ENCODE assay signal across 1 cellular context in the genomic region with DNA sequence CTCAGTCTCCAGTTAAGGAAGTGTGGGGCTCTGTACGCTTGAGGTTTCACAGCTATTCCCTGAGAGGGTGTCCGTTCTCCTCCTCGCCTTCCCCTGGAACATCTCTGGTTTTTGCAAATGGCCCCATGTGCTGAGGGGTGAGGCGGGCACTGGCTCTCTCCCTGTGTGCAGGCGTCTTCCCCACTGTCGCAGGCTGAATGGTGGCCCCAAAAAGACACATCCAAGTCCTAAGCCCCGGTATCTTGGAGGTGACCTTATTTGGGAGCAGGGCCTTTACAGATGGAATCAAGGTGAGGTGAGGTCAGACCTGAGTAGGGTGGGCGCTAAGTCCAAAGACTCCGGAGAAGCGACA.
TF ChIP-seq lines count a peak whose summit lies in the region.

No MANE protein-coding gene starts in this region.

TF ChIP-seq in GM23338, 12 proteins besides CTCF, POLR2A, EP300 and RAD21 (continued from another document):
- TF ChIP-seq, protein P1, sequence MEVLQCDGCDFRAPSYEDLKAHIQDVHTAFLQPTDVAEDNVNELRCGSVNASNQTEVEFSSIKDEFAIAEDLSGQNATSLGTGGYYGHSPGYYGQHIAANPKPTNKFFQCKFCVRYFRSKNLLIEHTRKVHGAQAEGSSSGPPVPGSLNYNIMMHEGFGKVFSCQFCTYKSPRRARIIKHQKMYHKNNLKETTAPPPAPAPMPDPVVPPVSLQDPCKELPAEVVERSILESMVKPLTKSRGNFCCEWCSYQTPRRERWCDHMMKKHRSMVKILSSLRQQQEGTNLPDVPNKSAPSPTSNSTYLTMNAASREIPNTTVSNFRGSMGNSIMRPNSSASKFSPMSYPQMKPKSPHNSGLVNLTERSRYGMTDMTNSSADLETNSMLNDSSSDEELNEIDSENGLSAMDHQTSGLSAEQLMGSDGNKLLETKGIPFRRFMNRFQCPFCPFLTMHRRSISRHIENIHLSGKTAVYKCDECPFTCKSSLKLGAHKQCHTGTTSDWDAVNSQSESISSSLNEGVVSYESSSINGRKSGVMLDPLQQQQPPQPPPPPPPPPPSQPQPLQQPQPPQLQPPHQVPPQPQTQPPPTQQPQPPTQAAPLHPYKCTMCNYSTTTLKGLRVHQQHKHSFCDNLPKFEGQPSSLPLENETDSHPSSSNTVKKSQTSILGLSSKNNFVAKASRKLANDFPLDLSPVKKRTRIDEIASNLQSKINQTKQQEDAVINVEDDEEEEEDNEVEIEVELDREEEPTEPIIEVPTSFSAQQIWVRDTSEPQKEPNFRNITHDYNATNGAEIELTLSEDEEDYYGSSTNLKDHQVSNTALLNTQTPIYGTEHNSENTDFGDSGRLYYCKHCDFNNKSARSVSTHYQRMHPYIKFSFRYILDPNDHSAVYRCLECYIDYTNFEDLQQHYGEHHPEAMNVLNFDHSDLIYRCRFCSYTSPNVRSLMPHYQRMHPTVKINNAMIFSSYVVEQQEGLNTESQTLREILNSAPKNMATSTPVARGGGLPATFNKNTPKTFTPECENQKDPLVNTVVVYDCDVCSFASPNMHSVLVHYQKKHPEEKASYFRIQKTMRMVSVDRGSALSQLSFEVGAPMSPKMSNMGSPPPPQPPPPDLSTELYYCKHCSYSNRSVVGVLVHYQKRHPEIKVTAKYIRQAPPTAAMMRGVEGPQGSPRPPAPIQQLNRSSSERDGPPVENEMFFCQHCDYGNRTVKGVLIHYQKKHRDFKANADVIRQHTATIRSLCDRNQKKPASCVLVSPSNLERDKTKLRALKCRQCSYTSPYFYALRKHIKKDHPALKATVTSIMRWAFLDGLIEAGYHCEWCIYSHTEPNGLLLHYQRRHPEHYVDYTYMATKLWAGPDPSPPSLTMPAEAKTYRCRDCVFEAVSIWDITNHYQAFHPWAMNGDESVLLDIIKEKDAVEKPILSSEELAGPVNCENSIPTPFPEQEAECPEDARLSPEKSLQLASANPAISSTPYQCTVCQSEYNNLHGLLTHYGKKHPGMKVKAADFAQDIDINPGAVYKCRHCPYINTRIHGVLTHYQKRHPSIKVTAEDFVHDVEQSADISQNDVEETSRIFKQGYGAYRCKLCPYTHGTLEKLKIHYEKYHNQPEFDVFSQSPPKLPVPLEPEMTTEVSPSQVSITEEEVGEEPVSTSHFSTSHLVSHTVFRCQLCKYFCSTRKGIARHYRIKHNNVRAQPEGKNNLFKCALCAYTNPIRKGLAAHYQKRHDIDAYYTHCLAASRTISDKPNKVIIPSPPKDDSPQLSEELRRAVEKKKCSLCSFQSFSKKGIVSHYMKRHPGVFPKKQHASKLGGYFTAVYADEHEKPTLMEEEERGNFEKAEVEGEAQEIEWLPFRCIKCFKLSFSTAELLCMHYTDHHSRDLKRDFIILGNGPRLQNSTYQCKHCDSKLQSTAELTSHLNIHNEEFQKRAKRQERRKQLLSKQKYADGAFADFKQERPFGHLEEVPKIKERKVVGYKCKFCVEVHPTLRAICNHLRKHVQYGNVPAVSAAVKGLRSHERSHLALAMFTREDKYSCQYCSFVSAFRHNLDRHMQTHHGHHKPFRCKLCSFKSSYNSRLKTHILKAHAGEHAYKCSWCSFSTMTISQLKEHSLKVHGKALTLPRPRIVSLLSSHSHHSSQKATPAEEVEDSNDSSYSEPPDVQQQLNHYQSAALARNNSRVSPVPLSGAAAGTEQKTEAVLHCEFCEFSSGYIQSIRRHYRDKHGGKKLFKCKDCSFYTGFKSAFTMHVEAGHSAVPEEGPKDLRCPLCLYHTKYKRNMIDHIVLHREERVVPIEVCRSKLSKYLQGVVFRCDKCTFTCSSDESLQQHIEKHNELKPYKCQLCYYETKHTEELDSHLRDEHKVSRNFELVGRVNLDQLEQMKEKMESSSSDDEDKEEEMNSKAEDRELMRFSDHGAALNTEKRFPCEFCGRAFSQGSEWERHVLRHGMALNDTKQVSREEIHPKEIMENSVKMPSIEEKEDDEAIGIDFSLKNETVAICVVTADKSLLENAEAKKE (CRISPR knock-in tag; IDR thresholded peaks at IDR 0.05), result no peak
- TF ChIP-seq ZNF114 (CRISPR knock-in tag; IDR thresholded peaks at IDR 0.05) (no peak), NANOG (IDR thresholded peaks at IDR 0.05; ENCODE audit: borderline replicate concordance) (no peak), ZNF331 (CRISPR knock-in tag; IDR thresholded peaks at IDR 0.05; ENCODE audit: low read depth) (no peak), POLR2AphosphoS5 (IDR thresholded peaks at IDR 0.05; ENCODE audit: low read depth) (no peak), CREB1 (CRISPR knock-in tag; IDR thresholded peaks at IDR 0.05; ENCODE audit: low read depth) (no peak), EZH2 (IDR thresholded peaks at IDR 0.05; ENCODE audit: low read depth, unreplicated experiment) (no peak), STAT1 (IDR thresholded peaks at IDR 0.05; ENCODE audit: unreplicated experiment) (no peak), JUNB (IDR thresholded peaks at IDR 0.05; ENCODE audit: unreplicated experiment) (no peak), EZH2phosphoT487 (IDR thresholded peaks at IDR 0.05; ENCODE audit: unreplicated experiment) (no peak)
- TF ChIP-seq, protein P2, sequence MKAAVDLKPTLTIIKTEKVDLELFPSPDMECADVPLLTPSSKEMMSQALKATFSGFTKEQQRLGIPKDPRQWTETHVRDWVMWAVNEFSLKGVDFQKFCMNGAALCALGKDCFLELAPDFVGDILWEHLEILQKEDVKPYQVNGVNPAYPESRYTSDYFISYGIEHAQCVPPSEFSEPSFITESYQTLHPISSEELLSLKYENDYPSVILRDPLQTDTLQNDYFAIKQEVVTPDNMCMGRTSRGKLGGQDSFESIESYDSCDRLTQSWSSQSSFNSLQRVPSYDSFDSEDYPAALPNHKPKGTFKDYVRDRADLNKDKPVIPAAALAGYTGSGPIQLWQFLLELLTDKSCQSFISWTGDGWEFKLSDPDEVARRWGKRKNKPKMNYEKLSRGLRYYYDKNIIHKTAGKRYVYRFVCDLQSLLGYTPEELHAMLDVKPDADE (IDR thresholded peaks at IDR 0.05), result no peak
TF ChIP-seq in GM23338: peak in this region for 0.
